ENCODE assay signal across 28 cellular contexts in genomic region chr18:41464278-41464677, GRCh38.
"Had no signal": no experiment of that assay in that cellular context is flagged by ENCODE, and none has a peak within 500 bp of the region (broad histone marks: within the 10 kb centered on the region; RNA-seq: fewer than 3 reads in every experiment).

No MANE protein-coding gene starts in this region.

- H3K4me3 ChIP-seq: MG63, PC-9 had no signal

- FAIRE-seq: astrocyte had no signal

- H3K27ac Mint-ChIP-seq: activated B cell treated with CpG ODN at 0.5 μM for 24 hours; activated CD4-positive, alpha-beta T cell treated with anti-CD3 and anti-CD28 coated beads, Interleukin-2, amount 10 ng/mL, durations not matched to agents 24 days and 14 days; activated naive CD4-positive, alpha-beta T cell treated with anti-CD3 and anti-CD28 coated beads for 36 hours; activated naive CD8-positive, alpha-beta T cell; activated T-helper 17 cell treated with anti-CD3 and anti-CD28 coated beads, Interleukin-2, amount 50 U/mL, for 72 hours; brain; T-helper 1 cell treated with Interleukin-12 subunit alpha and Interleukin-12 subunit beta and Interleukin-4 antibody, amounts not matched to agents 30 μg/mL and 1 μg/mL, for 36 hours had no signal

- H3K27ac ChIP-seq: PC-9 had no signal

- H2AFZ ChIP-seq: PC-9 had no signal

- H3K4me1 Mint-ChIP-seq: activated B cell treated with CpG ODN at 0.5 μM for 24 hours; activated CD4-positive, alpha-beta T cell treated with anti-CD3 and anti-CD28 coated beads, Interleukin-2, amount 10 ng/mL, durations not matched to agents 24 days and 14 days; activated T-helper 17 cell treated with anti-CD3 and anti-CD28 coated beads, Interleukin-2, amount 50 U/mL, for 72 hours; brain; central memory CD8-positive, alpha-beta T cell had no signal

- H3K27me3 ChIP-seq: MG63 had no signal

- H3K36me3 Mint-ChIP-seq: activated naive CD8-positive, alpha-beta T cell had no signal

- DNase-seq: activated B cell treated with CpG ODN at 0.5 μM for 24 hours; activated CD4-positive, alpha-beta T cell treated with anti-CD3 and anti-CD28 coated beads for 1 hour; activated CD4-positive, alpha-beta T cell treated with anti-CD3 and anti-CD28 coated beads, Interleukin-2, amount 10 ng/mL, durations not matched to agents 24 days and 14 days; activated CD4-positive, alpha-beta T cell treated with anti-CD3 and anti-CD28 coated beads, Interleukin-2, amount 50 U/mL, for 48 hours; activated CD8-positive, alpha-beta memory T cell treated with anti-CD3 and anti-CD28 coated beads for 24 hours; activated gamma-delta T cell; activated naive CD4-positive, alpha-beta T cell treated with anti-CD3 and anti-CD28 coated beads for 36 hours; activated T-cell treated with anti-CD3 and anti-CD28 coated beads for 4 hours; activated T-cell treated with anti-CD3 and anti-CD28 coated beads, Interleukin-2, amount 50 U/mL, for 48 hours; amygdala; MG63; MV-4-11; NCI-H1092 treated with DMSO at 0.1 percent for 48 hours; NCI-H1417 treated with DMSO at 0.1 percent for 48 hours; NCI-H1694; NCI-H2029 treated with DMSO at 0.1 percent for 48 hours; NCI-H345; NCI-H510A; NCI-H526 treated with DMSO at 0.1 percent for 48 hours; NK-92 treated with Interleukin-12 subunit alpha and Interleukin-12 subunit beta, amount 100 ng/mL, for 24 hours; PC-9; SHP77 treated with DMSO at 0.1 percent for 48 hours had no signal

- H3K9me3 Mint-ChIP-seq: activated B cell treated with CpG ODN at 0.5 μM for 24 hours; T-helper 1 cell treated with Interleukin-12 subunit alpha and Interleukin-12 subunit beta and Interleukin-4 antibody, amounts not matched to agents 30 μg/mL and 1 μg/mL, for 36 hours had no signal

- H3K4me2 ChIP-seq: PC-9 had no signal

- H3K36me3 ChIP-seq: MG63 had no signal

- H3K27me3 Mint-ChIP-seq: activated B cell treated with CpG ODN at 0.5 μM for 24 hours; activated CD4-positive, alpha-beta T cell treated with anti-CD3 and anti-CD28 coated beads, Interleukin-2, amount 10 ng/mL, durations not matched to agents 24 days and 14 days; activated naive CD8-positive, alpha-beta T cell; activated T-helper 17 cell treated with anti-CD3 and anti-CD28 coated beads, Interleukin-2, amount 50 U/mL, for 72 hours; central memory CD8-positive, alpha-beta T cell had no signal

- H3K9me3 ChIP-seq: MG63 had no signal

- H3K4me3 Mint-ChIP-seq: activated B cell treated with CpG ODN at 0.5 μM for 24 hours; activated CD4-positive, alpha-beta T cell treated with anti-CD3 and anti-CD28 coated beads, Interleukin-2, amount 10 ng/mL, durations not matched to agents 24 days and 14 days; activated naive CD4-positive, alpha-beta T cell treated with anti-CD3 and anti-CD28 coated beads for 36 hours; activated naive CD8-positive, alpha-beta T cell; activated T-helper 17 cell treated with anti-CD3 and anti-CD28 coated beads, Interleukin-2, amount 50 U/mL, for 72 hours; brain; central memory CD8-positive, alpha-beta T cell; T-helper 1 cell treated with Interleukin-12 subunit alpha and Interleukin-12 subunit beta and Interleukin-4 antibody, amounts not matched to agents 30 μg/mL and 1 μg/mL, for 36 hours had no signal

- ATAC-seq: activated T-helper 17 cell treated with anti-CD3 and anti-CD28 coated beads, Interleukin-2, amount 50 U/mL, for 72 hours had no signal
